In the genomic region with DNA sequence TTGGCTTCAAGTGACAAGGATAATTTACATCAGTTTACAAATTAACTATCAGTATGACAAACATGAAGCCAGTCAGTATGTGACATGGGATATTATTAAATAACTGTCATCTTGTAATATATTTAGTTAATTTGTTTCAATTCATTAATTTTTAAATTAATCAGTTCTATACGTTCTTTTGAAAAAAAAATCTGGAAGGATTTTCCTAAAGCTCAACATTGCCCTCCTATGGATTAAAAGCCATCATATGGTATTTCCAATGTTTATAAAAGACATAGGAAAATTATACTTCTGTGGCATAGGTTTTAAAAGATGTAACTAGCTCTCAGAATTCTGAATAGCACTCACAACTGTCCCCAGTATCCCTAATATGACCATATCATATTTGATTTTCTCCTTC, we compare ENCODE assay signal across 31 cellular contexts.
DNase-seq lines count a peak whose midpoint lies in the region; TF ChIP-seq lines count a peak whose summit lies in the region.
"Had no signal": no experiment of that assay in that cellular context is flagged by ENCODE, and none has a peak within 500 bp of the region (broad histone marks: within the 10 kb centered on the region; RNA-seq: fewer than 3 reads in every experiment).

No MANE protein-coding gene starts in this region.

- H3K9me3 ChIP-seq in H9 (ENCODE audit: control insufficient read depth, low read depth, low read length) = no peaks in the 10 kb centered on the region
- H3K9me3 ChIP-seq: neutrophil, suprapubic skin had no signal

- H2BK12ac ChIP-seq in H9 (ENCODE audit: insufficient read length, low read depth, low read length) = no peak overlapping the region

- no peak overlapping the region for H2AFZ ChIP-seq in H9 (ENCODE audit: low read length)
- H2AFZ ChIP-seq: PC-9 had no signal

- no peaks in the 10 kb centered on the region for H3K23me2 ChIP-seq in H9 (ENCODE audit: insufficient read length, low read depth, low read length, poor library complexity, severe bottlenecking)

- H4K20me1 ChIP-seq in H9 (ENCODE audit: control insufficient read depth, insufficient read depth, insufficient read length) = no peaks in the 10 kb centered on the region

- in situ Hi-C loops in astrocyte of the spinal cord (cut with HindIII; ENCODE audit: low sequenced_read_pairs) = no loop called here

- no peaks in the 10 kb centered on the region for H3K27me3 ChIP-seq in H9 (ENCODE audit: insufficient read depth, low read length)
- H3K27me3 ChIP-seq: neutrophil, suprapubic skin had no signal

- WGBS in H9 (ENCODE audit: extremely low coverage, insufficient read length, low lambda C conversion rate) = no CpG with 5 or more reads among the region's 1 CpG

- H4K91ac ChIP-seq in H9 (ENCODE audit: insufficient read length, low read depth, low read length) = no peak overlapping the region

- no peaks in the 10 kb centered on the region for H3K4me1 ChIP-seq in H9 (ENCODE audit: insufficient read depth, low read length)
- H3K4me1 ChIP-seq: left ventricle myocardium inferior, psoas muscle, suprapubic skin had no signal

- no peak overlapping the region for H4K5ac ChIP-seq in H9 (ENCODE audit: insufficient read length, low read depth, low read length)

- H2BK15ac ChIP-seq in H9 (ENCODE audit: low read depth, low read length) = no peak overlapping the region

- no peak overlapping the region for H3K4me2 ChIP-seq in H9 (ENCODE audit: insufficient read depth, insufficient read length, low read length)
- H3K4me2 ChIP-seq: PC-9 had no signal

- POLR2A ChIA-PET in activated CD4-positive, alpha-beta memory T cell treated with anti-CD3 and anti-CD28 coated beads for 36 hours (lab: Charles Lee) = no interaction called here
- POLR2A ChIA-PET in activated CD4-positive, alpha-beta T cell treated with anti-CD3 and anti-CD28 coated beads, Interleukin-2, amount 10 ng/mL, durations not matched to agents 7 days and 5 days (lab: Charles Lee) = no interaction called here

- no peaks in the 10 kb centered on the region for H3K27me3 Mint-ChIP-seq in H9 (ENCODE audit: low read depth)
- peaks cover 13% of the 10 kb centered on the region for H3K27me3 Mint-ChIP-seq in osteocyte (ENCODE audit: unreplicated experiment)
- no peaks in the 10 kb centered on the region for H3K27me3 Mint-ChIP-seq in activated CD4-positive, alpha-beta memory T cell treated with anti-CD3 and anti-CD28 coated beads for 36 hours
- H3K27me3 Mint-ChIP-seq in activated CD4-positive, alpha-beta T cell treated with anti-CD3 and anti-CD28 coated beads, Interleukin-2, amount 10 ng/mL, durations not matched to agents 7 days and 5 days = no peaks in the 10 kb centered on the region
- H3K27me3 Mint-ChIP-seq: activated naive CD4-positive, alpha-beta T cell treated with anti-CD3 and anti-CD28 coated beads, Interleukin-2, amount 50 U/mL, for 24 hours had no signal

- H3K4ac ChIP-seq in H9 (ENCODE audit: low read depth, low read length) = no peak overlapping the region

- CTCF ChIA-PET in activated CD4-positive, alpha-beta memory T cell treated with anti-CD3 and anti-CD28 coated beads for 36 hours (lab: Charles Lee) = interaction anchor here (1.4 kb wide), 1 partner anchor 39 kb away, joined by 4 read pairs; no protein-coding TSS in a partner anchor
- CTCF ChIA-PET in activated CD4-positive, alpha-beta T cell treated with anti-CD3 and anti-CD28 coated beads, Interleukin-2, amount 10 ng/mL, durations not matched to agents 7 days and 5 days (lab: Charles Lee) = no interaction called here

- no peaks in the 10 kb centered on the region for H3K79me2 ChIP-seq in H9 (ENCODE audit: insufficient read depth, low read length)

- intact Hi-C loops in activated CD4-positive, alpha-beta memory T cell treated with anti-CD3 and anti-CD28 coated beads for 36 hours (cut with micrococcal nuclease) = no loop called here

- peaks cover 16 to 17% of the 10 kb centered on the region in 2 experiments for H3K9me3 Mint-ChIP-seq in H9
- peaks cover 11% of the 10 kb centered on the region for H3K9me3 Mint-ChIP-seq in osteocyte (ENCODE audit: unreplicated experiment)
- peaks cover 6% of the 10 kb centered on the region for H3K9me3 Mint-ChIP-seq in activated CD4-positive, alpha-beta memory T cell treated with anti-CD3 and anti-CD28 coated beads for 36 hours
- H3K9me3 Mint-ChIP-seq in activated CD4-positive, alpha-beta T cell treated with anti-CD3 and anti-CD28 coated beads, Interleukin-2, amount 10 ng/mL, durations not matched to agents 7 days and 5 days = peaks cover 5% of the 10 kb centered on the region

- no peak overlapping the region for H3K56ac ChIP-seq in H9 (ENCODE audit: insufficient read length, low read depth, low read length)

- H3K4me3 ChIP-seq in astrocyte of the spinal cord (ENCODE audit: low read depth, low read length) = no peak overlapping the region
- H3K4me3 ChIP-seq: K562, left ventricle myocardium inferior, PC-9, psoas muscle, suprapubic skin had no signal

- H2BK20ac ChIP-seq in H9 (ENCODE audit: low read depth, low read length, poor library complexity, severe bottlenecking) = no peak overlapping the region

- no peak overlapping the region for H2BK5ac ChIP-seq in H9 (ENCODE audit: insufficient read length, low read length)

- DNase-seq in DMS53 (lab: John Stamatoyannopoulos, UW) = peak; percentile 10
- no peak for DNase-seq in DMS53 treated with DMSO at 0.1 percent for 48 hours (lab: John Stamatoyannopoulos, UW; ENCODE audit: unreplicated experiment)
- DNase-seq in H9 = no peak
- DNase-seq in astrocyte of the spinal cord (ENCODE audit: low read depth, low spot score) = no peak
- DNase-seq in osteocyte (ENCODE audit: extremely low spot score, unreplicated experiment) = no peak
- DNase-seq in activated CD4-positive, alpha-beta memory T cell treated with anti-CD3 and anti-CD28 coated beads for 36 hours = no peak
- no peak for DNase-seq in activated CD4-positive, alpha-beta T cell treated with anti-CD3 and anti-CD28 coated beads, Interleukin-2, amount 10 ng/mL, durations not matched to agents 7 days and 5 days
- no peak for DNase-seq in activated CD4-positive, alpha-beta T cell treated with anti-CD3 and anti-CD28 coated beads, Interleukin-2, amount 50 U/mL, for 4 hours
- DNase-seq: 8988T; activated CD8-positive, alpha-beta memory T cell treated with anti-CD3 and anti-CD28 coated beads, Interleukin-2, amount 50 U/mL, for 4 hours; caudate nucleus; CD8-positive, alpha-beta T cell; dermis blood vessel endothelial cell; GOT3; left ventricle myocardium inferior; NCI-H2081 treated with DMSO at 0.1 percent for 48 hours; NCI-H510A treated with DMSO at 0.1 percent for 48 hours; NK-92 treated with Interleukin-12 subunit alpha and Interleukin-12 subunit beta, amount 100 ng/mL, for 24 hours; PC-9; psoas muscle; SHP77 treated with DMSO at 0.1 percent for 48 hours; stimulated activated CD4-positive, alpha-beta T cell treated with anti-CD3 and anti-CD28 coated beads, Interleukin-15, amount 100 ng/mL, for 24 hours; stimulated activated naive CD4-positive, alpha-beta T cell; SW 1271; T-helper 9 cell had no signal

- H3K27ac ChIP-seq in H9 (ENCODE audit: insufficient read length, low read depth, low read length) = no peak overlapping the region
- H3K27ac ChIP-seq: left ventricle myocardium inferior, neutrophil, PC-9, psoas muscle, suprapubic skin had no signal

- no peaks in the 10 kb centered on the region for H3K79me1 ChIP-seq in H9 (ENCODE audit: insufficient read depth, low read depth, low read length, poor library complexity, severe bottlenecking)

- H4K8ac ChIP-seq in H9 (replicated peaks; ENCODE audit: insufficient read length, low read depth, low read length) = no peak overlapping the region

- no peak overlapping the region for H2AK5ac ChIP-seq in H9 (ENCODE audit: insufficient read length, low read length)

- H3K18ac ChIP-seq in H9 (ENCODE audit: insufficient read length, low read depth, low read length) = no peak overlapping the region

- H3K14ac ChIP-seq in H9 (ENCODE audit: insufficient read depth, low read length) = no peak overlapping the region

- H3K27ac Mint-ChIP-seq in H9 (no peak overlapping the region), osteocyte (ENCODE audit: unreplicated experiment) (no peak overlapping the region)
- no peak overlapping the region for H3K27ac Mint-ChIP-seq in activated CD4-positive, alpha-beta memory T cell treated with anti-CD3 and anti-CD28 coated beads for 36 hours
- no peak overlapping the region for H3K27ac Mint-ChIP-seq in activated CD4-positive, alpha-beta T cell treated with anti-CD3 and anti-CD28 coated beads, Interleukin-2, amount 10 ng/mL, durations not matched to agents 7 days and 5 days
- H3K27ac Mint-ChIP-seq: activated naive CD4-positive, alpha-beta T cell treated with anti-CD3 and anti-CD28 coated beads, Interleukin-2, amount 50 U/mL, for 24 hours; activated T-helper 2 cell treated with anti-CD3 and anti-CD28 coated beads, Interferon-gamma antibody, Interleukin-2, Interleukin-4, amounts not matched to agents 10 μg/mL and 5 μg/mL and 100 μg/mL, durations not matched to agents 14 hours and 24 hours and 36 hours; CD8-positive, alpha-beta T cell; WTC11 had no signal

- no peak overlapping the region for H3K23ac ChIP-seq in H9 (ENCODE audit: insufficient read length, low read depth, low read length)

- H3K4me1 Mint-ChIP-seq in H9 = no peaks in the 10 kb centered on the region
- H3K4me1 Mint-ChIP-seq in osteocyte (ENCODE audit: unreplicated experiment) = no peaks in the 10 kb centered on the region
- no peaks in the 10 kb centered on the region for H3K4me1 Mint-ChIP-seq in activated CD4-positive, alpha-beta memory T cell treated with anti-CD3 and anti-CD28 coated beads for 36 hours (ENCODE audit: low read depth)
- H3K4me1 Mint-ChIP-seq in activated CD4-positive, alpha-beta T cell treated with anti-CD3 and anti-CD28 coated beads, Interleukin-2, amount 10 ng/mL, durations not matched to agents 7 days and 5 days = no peaks in the 10 kb centered on the region
- H3K4me1 Mint-ChIP-seq: activated naive CD4-positive, alpha-beta T cell treated with anti-CD3 and anti-CD28 coated beads, Interleukin-2, amount 50 U/mL, for 24 hours; WTC11 had no signal

- H3T11ph ChIP-seq in H9 (ENCODE audit: low read length) = no peak overlapping the region

- TF ChIP-seq CTCF in H9 (conservative IDR thresholded peaks at IDR 0.05) = peak; percentile 21; the same call in 2 of the 3 replicates
- TF ChIP-seq CTCF in astrocyte of the spinal cord (IDR thresholded peaks at IDR 0.05; ENCODE audit: low read depth, low read length) = peak; percentile 4
- peak; percentile 46 for TF ChIP-seq CTCF in osteocyte (IDR thresholded peaks at IDR 0.05)

- H3K36me3 Mint-ChIP-seq in H9 (ENCODE audit: insufficient read depth in 1 of 3, low read depth in 3 of 3) = peaks cover 2 to 6% (median 5%) of the 10 kb centered on the region in 3 experiments; a peak in 5 of 7 replicates
- H3K36me3 Mint-ChIP-seq in osteocyte (ENCODE audit: unreplicated experiment) = no peaks in the 10 kb centered on the region
- no peaks in the 10 kb centered on the region for H3K36me3 Mint-ChIP-seq in activated CD4-positive, alpha-beta memory T cell treated with anti-CD3 and anti-CD28 coated beads for 36 hours
- no peaks in the 10 kb centered on the region for H3K36me3 Mint-ChIP-seq in activated CD4-positive, alpha-beta T cell treated with anti-CD3 and anti-CD28 coated beads, Interleukin-2, amount 10 ng/mL, durations not matched to agents 7 days and 5 days (ENCODE audit: low read depth)
- H3K36me3 Mint-ChIP-seq: activated naive CD4-positive, alpha-beta T cell treated with anti-CD3 and anti-CD28 coated beads, Interleukin-2, amount 50 U/mL, for 24 hours; CD8-positive, alpha-beta T cell had no signal

- no peak overlapping the region for H3K4me3 Mint-ChIP-seq in H9
- H3K4me3 Mint-ChIP-seq in osteocyte (ENCODE audit: unreplicated experiment) = no peak overlapping the region
- no peak overlapping the region for H3K4me3 Mint-ChIP-seq in activated CD4-positive, alpha-beta memory T cell treated with anti-CD3 and anti-CD28 coated beads for 36 hours
- no peak overlapping the region for H3K4me3 Mint-ChIP-seq in activated CD4-positive, alpha-beta T cell treated with anti-CD3 and anti-CD28 coated beads, Interleukin-2, amount 10 ng/mL, durations not matched to agents 7 days and 5 days
- H3K4me3 Mint-ChIP-seq: activated naive CD4-positive, alpha-beta T cell treated with anti-CD3 and anti-CD28 coated beads, Interleukin-2, amount 50 U/mL, for 24 hours; CD8-positive, alpha-beta T cell; WTC11 had no signal

- no peak overlapping the region for H2BK120ac ChIP-seq in H9 (ENCODE audit: low read depth, low read length, poor library complexity, severe bottlenecking)

- no peak overlapping the region for H3K9ac ChIP-seq in H9 (ENCODE audit: extremely low read depth, insufficient read length, low read length)
